In genomic region chr3:101179637-101180036, GRCh38 we compare ENCODE assay signal across 16 cellular contexts.
DNase-seq lines count a peak whose midpoint lies in the region; ATAC-seq, FAIRE-seq and TF ChIP-seq lines count a peak whose summit lies in the region.
"Had no signal": no experiment of that assay in that cellular context is flagged by ENCODE, and none has a peak within 500 bp of the region (broad histone marks: within the 10 kb centered on the region; RNA-seq: fewer than 3 reads in every experiment).

No MANE protein-coding gene starts in this region.

- no peak for TF ChIP-seq EP300 in A549 (IDR thresholded peaks at IDR 0.05)

- no peaks in the 10 kb centered on the region for H3K27me3 ChIP-seq in keratinocyte (ENCODE audit: control insufficient read depth, extremely low read depth, insufficient read depth, low read length)

- intact Hi-C loops in activated naive CD4-positive, alpha-beta T cell treated with anti-CD3 and anti-CD28 coated beads for 36 hours (cut with micrococcal nuclease) = no loop called here

- POLR2A ChIA-PET in A549 (lab: Yijun Ruan, JAX) = no interaction called here

- no peaks in the 10 kb centered on the region; the same call in 1 of the 2 replicates for H3K27me3 Mint-ChIP-seq in HFFc6 (ENCODE audit: insufficient read depth)
- H3K27me3 Mint-ChIP-seq in activated naive CD4-positive, alpha-beta T cell treated with anti-CD3 and anti-CD28 coated beads for 36 hours (ENCODE audit: low read depth) = no peaks in the 10 kb centered on the region

- no peak for FAIRE-seq in A549 (lab: Jason Lieb, UNC)
- peak; percentile 20 for FAIRE-seq in keratinocyte (lab: Jason Lieb, UNC)
- FAIRE-seq: TTC549 had no signal

- no peaks in the 10 kb centered on the region for H3K79me2 ChIP-seq in keratinocyte (ENCODE audit: control insufficient read depth, insufficient read depth, low read length)

- no peaks in the 10 kb centered on the region for H4K20me1 ChIP-seq in keratinocyte (ENCODE audit: control insufficient read depth, extremely low read depth, insufficient read depth, low read length)

- peak overlapping the region; percentile 25 to 45; a peak in 3 of 6 replicates for H3K27ac ChIP-seq in A549
- H3K27ac ChIP-seq in keratinocyte (ENCODE audit: control insufficient read depth, insufficient read depth, low read length) = no peak overlapping the region

- dilution Hi-C loops in keratinocyte (cut with MboI; ENCODE audit: extremely low pct_ligation_motif_present, low sequenced_read_pairs) = no loop called here

- H3K36me3 Mint-ChIP-seq in HFFc6 (ENCODE audit: low read depth) = no peaks in the 10 kb centered on the region
- H3K36me3 Mint-ChIP-seq in activated naive CD4-positive, alpha-beta T cell treated with anti-CD3 and anti-CD28 coated beads for 36 hours (ENCODE audit: low read depth) = no peaks in the 10 kb centered on the region

- TF ChIP-seq CTCF in A549 (IDR thresholded peaks at IDR 0.05) (no peak), HFFc6 (IDR thresholded peaks at IDR 0.05) (no peak), keratinocyte (optimal IDR thresholded peaks at IDR 0.05 in 1 of 3, IDR thresholded peaks at IDR 0.05 in 1 of 3, conservative IDR thresholded peaks at IDR 0.05 in 1 of 3; ENCODE audit: extremely low read depth in 1 of 3, insufficient read depth in 2 of 3, low read length in 3 of 3) (no peak)

- WGBS in A549 (ENCODE audit: missing lambda C conversion rate) = 61% methylated on average over 3 of the region's 3 CpGs

- H3K9me3 ChIP-seq in A549 (no peaks in the 10 kb centered on the region), keratinocyte (ENCODE audit: control insufficient read depth, low read depth, low read length) (no peaks in the 10 kb centered on the region)

- TF ChIP-seq RAD21 in A549 (conservative IDR thresholded peaks at IDR 0.05 in 1 of 2, IDR thresholded peaks at IDR 0.05 in 1 of 2) = no peak

- H3K4me3 ChIP-seq in A549 (no peak overlapping the region), keratinocyte (ENCODE audit: control insufficient read depth in 2 of 3, extremely low read depth in 1 of 3, insufficient read depth in 2 of 3, low read depth in 1 of 3, low read length in 3 of 3) (no peak overlapping the region)

- peak overlapping the region; percentile 14; the same call in 1 of the 2 replicates for H3K27ac Mint-ChIP-seq in HFFc6
- H3K27ac Mint-ChIP-seq in activated naive CD4-positive, alpha-beta T cell treated with anti-CD3 and anti-CD28 coated beads for 36 hours = no peak overlapping the region

- H3K4me1 ChIP-seq in A549 (peaks cover 22% of the 10 kb centered on the region), keratinocyte (ENCODE audit: control insufficient read depth, extremely low read depth, insufficient read depth, low read length) (no peaks in the 10 kb centered on the region)

- H3K9ac ChIP-seq in keratinocyte (ENCODE audit: control insufficient read depth, extremely low read depth, insufficient read depth, low read length) = no peak overlapping the region

- CTCF ChIA-PET in A549 (lab: Yijun Ruan, JAX) = no interaction called here
- CTCF ChIA-PET in activated naive CD4-positive, alpha-beta T cell treated with anti-CD3 and anti-CD28 coated beads for 36 hours (lab: Charles Lee) = interaction anchor here (1.4 kb wide), 1 partner anchor 109 kb away, joined by 6 read pairs; no protein-coding TSS in a partner anchor

- no peaks in the 10 kb centered on the region for H3K9me3 Mint-ChIP-seq in HFFc6
- H3K9me3 Mint-ChIP-seq in activated naive CD4-positive, alpha-beta T cell treated with anti-CD3 and anti-CD28 coated beads for 36 hours = no peaks in the 10 kb centered on the region

- H2AFZ ChIP-seq in keratinocyte (ENCODE audit: control insufficient read depth, low read length) = no peak overlapping the region

- ATAC-seq in A549 = no peak

- H3K36me3 ChIP-seq in keratinocyte (ENCODE audit: control insufficient read depth in 2 of 2, extremely low read depth in 1 of 2, insufficient read depth in 2 of 2, low read length in 2 of 2) = no peaks in the 10 kb centered on the region

- no peak overlapping the region for H3K4me3 Mint-ChIP-seq in HFFc6
- no peak overlapping the region for H3K4me3 Mint-ChIP-seq in activated naive CD4-positive, alpha-beta T cell treated with anti-CD3 and anti-CD28 coated beads for 36 hours

- peak overlapping the region; percentile 31; the same call in 1 of the 3 replicates for H3K4me2 ChIP-seq in A549
- H3K4me2 ChIP-seq in keratinocyte (ENCODE audit: control insufficient read depth, extremely low read depth, insufficient read depth, low read depth, low read length) = no peak overlapping the region

- peaks cover 24% of the 10 kb centered on the region for H3K4me1 Mint-ChIP-seq in HFFc6 (ENCODE audit: low read depth)
- no peaks in the 10 kb centered on the region for H3K4me1 Mint-ChIP-seq in activated naive CD4-positive, alpha-beta T cell treated with anti-CD3 and anti-CD28 coated beads for 36 hours (ENCODE audit: low read depth)

- H3K9me1 ChIP-seq in keratinocyte (ENCODE audit: control insufficient read depth, extremely low read depth, insufficient read depth, low read length) = no peaks in the 10 kb centered on the region

- DNase-seq in A549 (ENCODE audit: low read depth in 1 of 2, low spot score in 1 of 2) (no peak), HFFc6 (peak; percentile 40), dermis blood vessel endothelial cell (peak; percentile 63), keratinocyte (ENCODE audit: low read depth, low spot score) (no peak), activated T-cell treated with anti-CD3 and anti-CD28 coated beads for 4 hours (no peak), HuH-7 (ENCODE audit: low spot score) (no peak)
- no peak for DNase-seq in activated CD8-positive, alpha-beta memory T cell treated with anti-CD3 and anti-CD28 coated beads, Interleukin-2, amount 50 U/mL, for 4 hours
- DNase-seq in activated naive CD4-positive, alpha-beta T cell treated with anti-CD3 and anti-CD28 coated beads for 36 hours = no peak
- DNase-seq: activated effector memory CD4-positive, alpha-beta T cell treated with anti-CD3 and anti-CD28 coated beads, Interleukin-2, amount 50 U/mL, for 16 hours; effector CD8-positive, alpha-beta T cell; GDM1; Kasumi-1; NCI-H146; NCI-H510A; posterior cingulate gyrus had no signal

- TF ChIP-seq POLR2A in A549 (IDR thresholded peaks at IDR 0.05; ENCODE audit: low read length) = no peak

TF ChIP-seq in A549, 52 proteins besides CTCF, POLR2A, EP300 and RAD21:
- TF ChIP-seq FOSB (CRISPR knock-in tag; IDR thresholded peaks at IDR 0.05) = no peak
- no peak for TF ChIP-seq MAZ (IDR thresholded peaks at IDR 0.05; ENCODE audit: borderline replicate concordance, low read depth, low read length)
- no peak for TF ChIP-seq GATA3 (IDR thresholded peaks at IDR 0.05; ENCODE audit: borderline replicate concordance)
- TF ChIP-seq E2F6 (IDR thresholded peaks at IDR 0.05; ENCODE audit: borderline replicate concordance, low read depth) = no peak
- no peak for TF ChIP-seq FOXS1 (CRISPR knock-in tag; IDR thresholded peaks at IDR 0.05)
- TF ChIP-seq RCOR1 (IDR thresholded peaks at IDR 0.05; ENCODE audit: low read depth, low read length) = no peak
- TF ChIP-seq ZNF302 (CRISPR knock-in tag; IDR thresholded peaks at IDR 0.05) = no peak
- no peak for TF ChIP-seq MAFK (IDR thresholded peaks at IDR 0.05; ENCODE audit: partially characterized antibody)
- TF ChIP-seq NFE2L2 (conservative IDR thresholded peaks at IDR 0.05; ENCODE audit: low read length) = no peak
- TF ChIP-seq EHMT2 (IDR thresholded peaks at IDR 0.05; ENCODE audit: low read depth) = no peak
- TF ChIP-seq TFCP2L1 (CRISPR knock-in tag; IDR thresholded peaks at IDR 0.05) = no peak
- no peak for TF ChIP-seq POLR2AphosphoS2 (conservative IDR thresholded peaks at IDR 0.05; ENCODE audit: low read length)
- TF ChIP-seq JUNB (IDR thresholded peaks at IDR 0.05) = no peak
- no peak for TF ChIP-seq MYC (IDR thresholded peaks at IDR 0.05; ENCODE audit: borderline replicate concordance, low read length)
- TF ChIP-seq HDAC2 (IDR thresholded peaks at IDR 0.05) = no peak
- TF ChIP-seq, protein P1, sequence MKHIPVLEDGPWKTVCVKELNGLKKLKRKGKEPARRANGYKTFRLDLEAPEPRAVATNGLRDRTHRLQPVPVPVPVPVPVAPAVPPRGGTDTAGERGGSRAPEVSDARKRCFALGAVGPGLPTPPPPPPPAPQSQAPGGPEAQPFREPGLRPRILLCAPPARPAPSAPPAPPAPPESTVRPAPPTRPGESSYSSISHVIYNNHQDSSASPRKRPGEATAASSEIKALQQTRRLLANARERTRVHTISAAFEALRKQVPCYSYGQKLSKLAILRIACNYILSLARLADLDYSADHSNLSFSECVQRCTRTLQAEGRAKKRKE (CRISPR knock-in tag; IDR thresholded peaks at IDR 0.05; ENCODE audit: low read depth) = no peak
- TF ChIP-seq ESRRA (IDR thresholded peaks at IDR 0.05; ENCODE audit: borderline replicate concordance, low read length) = no peak

Comparison
In these comparisons a context has a peak if more than half of its experiments do, and no peak if none do; other contexts are left out.
1. DNase-seq: peak in HFFc6 (single experiment) and dermis blood vessel endothelial cell (single experiment); none in A549 (0 of 2), keratinocyte (single experiment), activated T-cell treated with anti-CD3 and anti-CD28 coated beads for 4 hours (single experiment), HuH-7 (single experiment), activated CD8-positive, alpha-beta memory T cell treated with anti-CD3 and anti-CD28 coated beads, Interleukin-2, amount 50 U/mL, for 4 hours (single experiment) and activated naive CD4-positive, alpha-beta T cell treated with anti-CD3 and anti-CD28 coated beads for 36 hours (single experiment).